ENCODE assay signal across 1 cellular context in the genomic region with DNA sequence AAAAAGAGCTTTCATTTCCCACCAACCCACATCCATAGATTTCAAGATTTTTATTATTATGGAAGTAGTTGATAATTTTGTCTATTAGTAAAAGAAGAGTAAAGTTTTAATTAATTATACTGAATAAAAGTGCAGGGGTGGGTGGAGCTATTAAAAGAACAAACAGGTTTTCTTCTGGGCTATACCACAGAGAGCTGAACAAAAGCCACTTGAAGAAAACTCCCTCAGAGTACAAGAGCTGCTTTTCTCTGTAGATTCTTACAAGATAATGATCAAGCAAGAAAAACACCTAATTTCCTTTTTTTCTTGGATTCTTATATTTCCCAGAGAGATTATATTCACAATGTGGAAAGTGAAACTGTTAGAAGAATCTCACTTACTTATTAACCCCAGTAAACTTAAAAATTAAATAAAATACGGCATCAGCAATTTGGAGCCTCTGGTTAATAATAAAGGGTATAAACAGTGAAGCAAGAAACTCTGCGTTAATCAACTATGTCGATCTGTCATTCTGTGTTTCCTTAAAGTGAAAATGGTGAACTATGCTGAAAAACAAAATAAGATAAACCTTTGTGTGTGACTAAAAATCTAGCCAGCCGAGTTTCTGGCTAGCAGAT.
TF ChIP-seq lines count a peak whose summit lies in the region.

No MANE protein-coding gene starts in this region.

TF ChIP-seq in K562, 482 proteins besides CTCF, POLR2A, EP300 and RAD21:
- TF ChIP-seq MAFF (IDR thresholded peaks at IDR 0.05; ENCODE audit: low read length) (peak; percentile 46; the same call in 1 of the 2 replicates), NFYB (IDR thresholded peaks at IDR 0.05; ENCODE audit: extremely low read depth, insufficient read length) (no peak), MAFG (tag; conservative IDR thresholded peaks at IDR 0.05) (peak; percentile 45; the same call in 1 of the 2 replicates), C11orf30 (IDR thresholded peaks at IDR 0.05; ENCODE audit: low read depth) (peak; percentile 61; the same call in 1 of the 2 replicates), ZNF316 (IDR thresholded peaks at IDR 0.05) (peak; percentile 78), HEY1 (CRISPR knock-in tag; IDR thresholded peaks at IDR 0.05; ENCODE audit: borderline replicate concordance) (no peak), ZNF184 (CRISPR knock-in tag; IDR thresholded peaks at IDR 0.05) (no peak), ZNF311 (CRISPR knock-in tag; IDR thresholded peaks at IDR 0.05) (no peak), ZNF143 (CRISPR knock-in tag; IDR thresholded peaks at IDR 0.05) (no peak)
